ENCODE assay signal across 1 cellular context in the genomic region with DNA sequence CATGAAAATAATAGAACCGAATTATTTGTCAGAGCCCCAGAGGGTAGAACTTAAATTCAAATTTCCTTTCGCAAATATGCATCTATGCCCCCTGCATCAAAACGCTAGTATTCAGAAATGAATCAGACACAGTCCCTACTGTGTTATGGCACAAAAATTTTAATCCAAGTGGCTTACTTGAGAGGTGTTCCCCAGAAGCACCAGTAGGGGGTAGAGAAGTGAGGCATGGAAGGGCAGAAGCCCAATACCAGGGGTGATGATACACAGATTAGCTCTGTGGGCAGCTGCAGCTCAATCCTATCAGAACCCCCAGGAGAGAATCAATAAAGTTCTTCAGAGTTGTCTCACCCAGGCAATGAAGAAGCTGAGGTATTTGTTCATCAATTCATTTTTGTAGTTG.
TF ChIP-seq lines count a peak whose summit lies in the region.

No MANE protein-coding gene starts in this region.

TF ChIP-seq in GM23338, 12 proteins besides CTCF, POLR2A, EP300 and RAD21 (continued from another document):
- TF ChIP-seq NANOG (IDR thresholded peaks at IDR 0.05; ENCODE audit: borderline replicate concordance), result no peak
- TF ChIP-seq, protein P1, sequence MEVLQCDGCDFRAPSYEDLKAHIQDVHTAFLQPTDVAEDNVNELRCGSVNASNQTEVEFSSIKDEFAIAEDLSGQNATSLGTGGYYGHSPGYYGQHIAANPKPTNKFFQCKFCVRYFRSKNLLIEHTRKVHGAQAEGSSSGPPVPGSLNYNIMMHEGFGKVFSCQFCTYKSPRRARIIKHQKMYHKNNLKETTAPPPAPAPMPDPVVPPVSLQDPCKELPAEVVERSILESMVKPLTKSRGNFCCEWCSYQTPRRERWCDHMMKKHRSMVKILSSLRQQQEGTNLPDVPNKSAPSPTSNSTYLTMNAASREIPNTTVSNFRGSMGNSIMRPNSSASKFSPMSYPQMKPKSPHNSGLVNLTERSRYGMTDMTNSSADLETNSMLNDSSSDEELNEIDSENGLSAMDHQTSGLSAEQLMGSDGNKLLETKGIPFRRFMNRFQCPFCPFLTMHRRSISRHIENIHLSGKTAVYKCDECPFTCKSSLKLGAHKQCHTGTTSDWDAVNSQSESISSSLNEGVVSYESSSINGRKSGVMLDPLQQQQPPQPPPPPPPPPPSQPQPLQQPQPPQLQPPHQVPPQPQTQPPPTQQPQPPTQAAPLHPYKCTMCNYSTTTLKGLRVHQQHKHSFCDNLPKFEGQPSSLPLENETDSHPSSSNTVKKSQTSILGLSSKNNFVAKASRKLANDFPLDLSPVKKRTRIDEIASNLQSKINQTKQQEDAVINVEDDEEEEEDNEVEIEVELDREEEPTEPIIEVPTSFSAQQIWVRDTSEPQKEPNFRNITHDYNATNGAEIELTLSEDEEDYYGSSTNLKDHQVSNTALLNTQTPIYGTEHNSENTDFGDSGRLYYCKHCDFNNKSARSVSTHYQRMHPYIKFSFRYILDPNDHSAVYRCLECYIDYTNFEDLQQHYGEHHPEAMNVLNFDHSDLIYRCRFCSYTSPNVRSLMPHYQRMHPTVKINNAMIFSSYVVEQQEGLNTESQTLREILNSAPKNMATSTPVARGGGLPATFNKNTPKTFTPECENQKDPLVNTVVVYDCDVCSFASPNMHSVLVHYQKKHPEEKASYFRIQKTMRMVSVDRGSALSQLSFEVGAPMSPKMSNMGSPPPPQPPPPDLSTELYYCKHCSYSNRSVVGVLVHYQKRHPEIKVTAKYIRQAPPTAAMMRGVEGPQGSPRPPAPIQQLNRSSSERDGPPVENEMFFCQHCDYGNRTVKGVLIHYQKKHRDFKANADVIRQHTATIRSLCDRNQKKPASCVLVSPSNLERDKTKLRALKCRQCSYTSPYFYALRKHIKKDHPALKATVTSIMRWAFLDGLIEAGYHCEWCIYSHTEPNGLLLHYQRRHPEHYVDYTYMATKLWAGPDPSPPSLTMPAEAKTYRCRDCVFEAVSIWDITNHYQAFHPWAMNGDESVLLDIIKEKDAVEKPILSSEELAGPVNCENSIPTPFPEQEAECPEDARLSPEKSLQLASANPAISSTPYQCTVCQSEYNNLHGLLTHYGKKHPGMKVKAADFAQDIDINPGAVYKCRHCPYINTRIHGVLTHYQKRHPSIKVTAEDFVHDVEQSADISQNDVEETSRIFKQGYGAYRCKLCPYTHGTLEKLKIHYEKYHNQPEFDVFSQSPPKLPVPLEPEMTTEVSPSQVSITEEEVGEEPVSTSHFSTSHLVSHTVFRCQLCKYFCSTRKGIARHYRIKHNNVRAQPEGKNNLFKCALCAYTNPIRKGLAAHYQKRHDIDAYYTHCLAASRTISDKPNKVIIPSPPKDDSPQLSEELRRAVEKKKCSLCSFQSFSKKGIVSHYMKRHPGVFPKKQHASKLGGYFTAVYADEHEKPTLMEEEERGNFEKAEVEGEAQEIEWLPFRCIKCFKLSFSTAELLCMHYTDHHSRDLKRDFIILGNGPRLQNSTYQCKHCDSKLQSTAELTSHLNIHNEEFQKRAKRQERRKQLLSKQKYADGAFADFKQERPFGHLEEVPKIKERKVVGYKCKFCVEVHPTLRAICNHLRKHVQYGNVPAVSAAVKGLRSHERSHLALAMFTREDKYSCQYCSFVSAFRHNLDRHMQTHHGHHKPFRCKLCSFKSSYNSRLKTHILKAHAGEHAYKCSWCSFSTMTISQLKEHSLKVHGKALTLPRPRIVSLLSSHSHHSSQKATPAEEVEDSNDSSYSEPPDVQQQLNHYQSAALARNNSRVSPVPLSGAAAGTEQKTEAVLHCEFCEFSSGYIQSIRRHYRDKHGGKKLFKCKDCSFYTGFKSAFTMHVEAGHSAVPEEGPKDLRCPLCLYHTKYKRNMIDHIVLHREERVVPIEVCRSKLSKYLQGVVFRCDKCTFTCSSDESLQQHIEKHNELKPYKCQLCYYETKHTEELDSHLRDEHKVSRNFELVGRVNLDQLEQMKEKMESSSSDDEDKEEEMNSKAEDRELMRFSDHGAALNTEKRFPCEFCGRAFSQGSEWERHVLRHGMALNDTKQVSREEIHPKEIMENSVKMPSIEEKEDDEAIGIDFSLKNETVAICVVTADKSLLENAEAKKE (CRISPR knock-in tag; IDR thresholded peaks at IDR 0.05), result no peak
- no peak for TF ChIP-seq STAT1 (IDR thresholded peaks at IDR 0.05; ENCODE audit: unreplicated experiment)
- no peak for TF ChIP-seq EZH2phosphoT487 (IDR thresholded peaks at IDR 0.05; ENCODE audit: unreplicated experiment)
- no peak for TF ChIP-seq ZNF114 (CRISPR knock-in tag; IDR thresholded peaks at IDR 0.05)
- TF ChIP-seq, protein P2, sequence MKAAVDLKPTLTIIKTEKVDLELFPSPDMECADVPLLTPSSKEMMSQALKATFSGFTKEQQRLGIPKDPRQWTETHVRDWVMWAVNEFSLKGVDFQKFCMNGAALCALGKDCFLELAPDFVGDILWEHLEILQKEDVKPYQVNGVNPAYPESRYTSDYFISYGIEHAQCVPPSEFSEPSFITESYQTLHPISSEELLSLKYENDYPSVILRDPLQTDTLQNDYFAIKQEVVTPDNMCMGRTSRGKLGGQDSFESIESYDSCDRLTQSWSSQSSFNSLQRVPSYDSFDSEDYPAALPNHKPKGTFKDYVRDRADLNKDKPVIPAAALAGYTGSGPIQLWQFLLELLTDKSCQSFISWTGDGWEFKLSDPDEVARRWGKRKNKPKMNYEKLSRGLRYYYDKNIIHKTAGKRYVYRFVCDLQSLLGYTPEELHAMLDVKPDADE (IDR thresholded peaks at IDR 0.05), result no peak
TF ChIP-seq in GM23338: peak in this region for 0.
